In the genomic region with DNA sequence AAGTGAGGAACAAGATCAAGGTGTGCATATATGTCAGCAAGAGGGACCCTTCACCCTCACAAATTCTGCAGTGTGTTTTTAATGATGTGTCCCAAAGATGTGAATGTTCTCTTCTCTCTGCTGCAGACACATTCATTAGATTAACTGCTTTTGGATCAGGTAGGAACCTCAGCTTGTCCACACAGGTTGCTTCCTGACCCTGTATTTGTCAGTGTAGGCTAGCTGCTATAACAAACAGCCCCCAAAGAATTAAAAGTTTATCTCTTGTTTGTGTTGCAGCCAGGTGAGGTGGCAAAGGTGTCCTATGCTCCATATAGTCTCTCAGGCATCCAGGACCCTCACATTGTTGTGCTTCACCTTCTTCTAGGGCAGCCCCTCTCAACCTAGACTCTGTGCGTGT, we compare ENCODE assay signal across 29 cellular contexts. TPM values are rescaled to one million over a fixed set of nuclear protein-coding genes. Genes with fewer than 3 reads are reported as not detected.
"Had no signal": no experiment of that assay in that cellular context is flagged by ENCODE, and none has a peak within 500 bp of the region (broad histone marks: within the 10 kb centered on the region; RNA-seq: fewer than 3 reads in every experiment).

No MANE protein-coding gene starts in this region.

- ATAC-seq: effector memory CD8-positive, alpha-beta T cell; esophagus mucosa; gastrocnemius medialis; heart right ventricle; left cardiac atrium; left lung; left ventricle myocardium superior; lower lobe of right lung had no signal

- H3K27me3 ChIP-seq: colonic mucosa, esophagus squamous epithelium, gastrocnemius medialis, left lung had no signal

- H3K9me3 ChIP-seq: colonic mucosa, gastrocnemius medialis, left lung, lower lobe of right lung had no signal

- H3K4me1 ChIP-seq: colonic mucosa, gastrocnemius medialis, left lung, lower lobe of right lung had no signal

- H3K27ac Mint-ChIP-seq: dendritic cell treated with granulocyte-macrophage colony-stimulating factor and Interleukin-4, amounts not matched to agents 40 ng/mL and 50 ng/mL, for 4 days; effector memory CD8-positive, alpha-beta T cell; endodermal cell had no signal

- H3K27me3 Mint-ChIP-seq: dendritic cell treated with granulocyte-macrophage colony-stimulating factor and Interleukin-4, amounts not matched to agents 40 ng/mL and 50 ng/mL, for 4 days had no signal

- H3K36me3 ChIP-seq: colonic mucosa, esophagus squamous epithelium, gastrocnemius medialis, heart right ventricle, left lung, lower lobe of right lung had no signal

- H3K27ac ChIP-seq: colonic mucosa, epithelial cell of prostate, esophagus squamous epithelium, gastrocnemius medialis, heart right ventricle, left lung, lower lobe of right lung had no signal

- H3K4me3 ChIP-seq: colonic mucosa, esophagus squamous epithelium, gastrocnemius medialis, heart right ventricle, left lung, lower lobe of right lung had no signal

- FAIRE-seq: endometrium, islet of Langerhans, keratinocyte had no signal

- DNase-seq: colonic mucosa; cortex of kidney; effector CD8-positive, alpha-beta T cell; effector memory CD8-positive, alpha-beta T cell; endodermal cell; erythroblast; esophagus squamous epithelium; foreskin fibroblast; foreskin melanocyte; gastrocnemius medialis; glutamatergic neuron; head of caudate nucleus; heart right ventricle; hippocampal formation; left cardiac atrium; left lung; left ventricle myocardium superior; lower lobe of right lung; mesenchymal stem cell; midbrain had no signal

- H3K4me3 Mint-ChIP-seq: dendritic cell treated with granulocyte-macrophage colony-stimulating factor and Interleukin-4, amounts not matched to agents 40 ng/mL and 50 ng/mL, for 4 days; effector memory CD8-positive, alpha-beta T cell; endodermal cell had no signal

RNA-seq across cellular contexts. Expression of a gene that starts 17.8 kb away (rescaled TPM):
- total RNA-seq: glomerular endothelial cell, lung microvascular endothelial cell had no signal

RNA-seq across cellular contexts. Expression of a gene that starts 59.1 kb away (rescaled TPM):
- total RNA-seq: mononuclear cell had no signal
- polyA plus RNA-seq: keratinocyte had no signal
